In genomic region chr3:101690972-101691371, GRCh38 we compare ENCODE assay signal across 12 cellular contexts. TPM values are rescaled to one million over a fixed set of nuclear protein-coding genes. Genes with fewer than 3 reads are reported as not detected.
DNase-seq lines count a peak whose midpoint lies in the region; ATAC-seq and TF ChIP-seq lines count a peak whose summit lies in the region.
"Had no signal": no experiment of that assay in that cellular context is flagged by ENCODE, and none has a peak within 500 bp of the region (broad histone marks: within the 10 kb centered on the region; RNA-seq: fewer than 3 reads in every experiment).

No MANE protein-coding gene starts in this region.

- no peak for TF ChIP-seq POLR2A in right lobe of liver (IDR thresholded peaks at IDR 0.05)
- TF ChIP-seq POLR2A in testis (IDR thresholded peaks at IDR 0.05) = no peak

- no peak overlapping the region for H3K27ac Mint-ChIP-seq in activated CD4-positive, alpha-beta T cell treated with anti-CD3 and anti-CD28 coated beads, Interleukin-2, amount 10 ng/mL, durations not matched to agents 24 days and 14 days
- H3K27ac Mint-ChIP-seq in activated CD4-positive, alpha-beta T cell treated with anti-CD3 and anti-CD28 coated beads, Interleukin-2, amount 10 ng/mL, durations not matched to agents 7 days and 5 days = no peak overlapping the region
- H3K27ac Mint-ChIP-seq: activated CD8-positive, alpha-beta memory T cell treated with anti-CD3 and anti-CD28 coated beads, Interleukin-2, amount 10 ng/mL, durations not matched to agents 7 days and 5 days had no signal

- peaks cover 16% of the 10 kb centered on the region for H3K4me1 Mint-ChIP-seq in activated CD4-positive, alpha-beta T cell treated with anti-CD3 and anti-CD28 coated beads, Interleukin-2, amount 10 ng/mL, durations not matched to agents 24 days and 14 days
- peaks cover 23% of the 10 kb centered on the region for H3K4me1 Mint-ChIP-seq in activated CD4-positive, alpha-beta T cell treated with anti-CD3 and anti-CD28 coated beads, Interleukin-2, amount 10 ng/mL, durations not matched to agents 7 days and 5 days

- H2AFZ ChIP-seq in Loucy (ENCODE audit: low read length) = no peak overlapping the region
- H2AFZ ChIP-seq in osteoblast (ENCODE audit: low read length) = no peak overlapping the region

- CTCF ChIA-PET in activated CD4-positive, alpha-beta T cell treated with anti-CD3 and anti-CD28 coated beads, Interleukin-2, amount 10 ng/mL, durations not matched to agents 7 days and 5 days (lab: Charles Lee) = interaction anchor here (0.7 to 1.0 kb wide), 3 partner anchors 28 to 168 kb away, joined by 3 to 4 read pairs (median 3); partner anchors contain the start of gene CEP97

- peaks cover 6% of the 10 kb centered on the region for H3K27me3 ChIP-seq in Loucy (ENCODE audit: insufficient read depth, low read length, poor library complexity, severe bottlenecking)
- H3K27me3 ChIP-seq in osteoblast (ENCODE audit: insufficient read depth, low read length) = no peaks in the 10 kb centered on the region
- H3K27me3 ChIP-seq in right lobe of liver = no peaks in the 10 kb centered on the region
- H3K27me3 ChIP-seq in testis = no peaks in the 10 kb centered on the region
- H3K27me3 ChIP-seq: sigmoid colon had no signal

- no peaks in the 10 kb centered on the region for H3K4me1 ChIP-seq in Loucy (ENCODE audit: insufficient read depth, low read length, poor library complexity, severe bottlenecking)
- peaks cover 4% of the 10 kb centered on the region for H3K4me1 ChIP-seq in osteoblast (ENCODE audit: insufficient read depth, low read length)
- H3K4me1 ChIP-seq in right lobe of liver = peaks cover 0 to 6% (median 0%) of the 10 kb centered on the region in 4 donors
- H3K4me1 ChIP-seq in testis = peaks cover 5% of the 10 kb centered on the region

- H3K9me2 ChIP-seq in Loucy (replicated peaks; ENCODE audit: low read depth, low read length) = no peaks in the 10 kb centered on the region

- DNase-seq in activated CD4-positive, alpha-beta T cell treated with anti-CD3 and anti-CD28 coated beads, Interleukin-2, amount 10 ng/mL, durations not matched to agents 24 days and 14 days = peak; percentile 56
- no peak for DNase-seq in activated CD4-positive, alpha-beta T cell treated with anti-CD3 and anti-CD28 coated beads, Interleukin-2, amount 10 ng/mL, durations not matched to agents 7 days and 5 days
- peak; percentile 39 for DNase-seq in osteoblast (ENCODE audit: insufficient read length, low spot score, missing footprints)
- no peak for DNase-seq in right lobe of liver
- no peak for DNase-seq in testis
- DNase-seq in activated CD4-positive, alpha-beta T cell treated with anti-CD3 and anti-CD28 coated beads, Interleukin-2, amount 50 U/mL, for 4 hours = no peak
- DNase-seq: activated CD8-positive, alpha-beta memory T cell treated with anti-CD3 and anti-CD28 coated beads, Interleukin-2, amount 10 ng/mL, durations not matched to agents 7 days and 5 days; NCI-H2081; sigmoid colon had no signal

- H3K27ac ChIP-seq in osteoblast (ENCODE audit: low read depth, low read length) (no peak overlapping the region), right lobe of liver (no peak overlapping the region), testis (no peak overlapping the region)

- H3K9me3 Mint-ChIP-seq in activated CD4-positive, alpha-beta T cell treated with anti-CD3 and anti-CD28 coated beads, Interleukin-2, amount 10 ng/mL, durations not matched to agents 24 days and 14 days = no peaks in the 10 kb centered on the region
- H3K9me3 Mint-ChIP-seq in activated CD4-positive, alpha-beta T cell treated with anti-CD3 and anti-CD28 coated beads, Interleukin-2, amount 10 ng/mL, durations not matched to agents 7 days and 5 days = no peaks in the 10 kb centered on the region
- H3K9me3 Mint-ChIP-seq: central memory CD8-positive, alpha-beta T cell had no signal

- H3K36me3 Mint-ChIP-seq in activated CD4-positive, alpha-beta T cell treated with anti-CD3 and anti-CD28 coated beads, Interleukin-2, amount 10 ng/mL, durations not matched to agents 24 days and 14 days (ENCODE audit: low read depth) = peaks cover 7% of the 10 kb centered on the region
- H3K36me3 Mint-ChIP-seq in activated CD4-positive, alpha-beta T cell treated with anti-CD3 and anti-CD28 coated beads, Interleukin-2, amount 10 ng/mL, durations not matched to agents 7 days and 5 days (ENCODE audit: low read depth) = peaks cover 3% of the 10 kb centered on the region

- H3K9me3 ChIP-seq in Loucy (ENCODE audit: insufficient read depth, low read depth, low read length) (no peaks in the 10 kb centered on the region), osteoblast (ENCODE audit: low read depth, low read length) (no peaks in the 10 kb centered on the region), right lobe of liver (no peaks in the 10 kb centered on the region), testis (no peaks in the 10 kb centered on the region)
- H3K9me3 ChIP-seq: sigmoid colon had no signal

- peaks cover 6% of the 10 kb centered on the region for H3K79me2 ChIP-seq in Loucy (ENCODE audit: insufficient read depth, low read length)
- H3K79me2 ChIP-seq in osteoblast (ENCODE audit: insufficient read depth, low read length) = peaks cover 6% of the 10 kb centered on the region

- H3K4me2 ChIP-seq in Loucy (ENCODE audit: low read depth, low read length, poor library complexity, severe bottlenecking) = no peak overlapping the region
- H3K4me2 ChIP-seq in osteoblast (ENCODE audit: insufficient read depth, low read length) = no peak overlapping the region

- POLR2A ChIA-PET in activated CD4-positive, alpha-beta T cell treated with anti-CD3 and anti-CD28 coated beads, Interleukin-2, amount 10 ng/mL, durations not matched to agents 7 days and 5 days (lab: Charles Lee) = no interaction called here

- H3K9ac ChIP-seq in Loucy (ENCODE audit: low read depth, low read length, poor library complexity, severe bottlenecking) = no peak overlapping the region

- H3K36me3 ChIP-seq in Loucy (ENCODE audit: insufficient read depth, low read length) = no peaks in the 10 kb centered on the region
- H3K36me3 ChIP-seq in osteoblast (ENCODE audit: insufficient read depth, low read length) = no peaks in the 10 kb centered on the region
- no peaks in the 10 kb centered on the region for H3K36me3 ChIP-seq in right lobe of liver
- H3K36me3 ChIP-seq in testis (ENCODE audit: low read depth, missing control alignments) = no peaks in the 10 kb centered on the region
- H3K36me3 ChIP-seq: sigmoid colon had no signal

- TF ChIP-seq CTCF in Loucy (conservative IDR thresholded peaks at IDR 0.05; ENCODE audit: low read length) (peak; percentile 32; the same call in 1 of the 2 replicates), osteoblast (IDR thresholded peaks at IDR 0.05; ENCODE audit: extremely low read depth, low read depth, low read length) (no peak), right lobe of liver (IDR thresholded peaks at IDR 0.05) (no peak), testis (IDR thresholded peaks at IDR 0.05) (no peak)

- H3K27me3 Mint-ChIP-seq in activated CD4-positive, alpha-beta T cell treated with anti-CD3 and anti-CD28 coated beads, Interleukin-2, amount 10 ng/mL, durations not matched to agents 24 days and 14 days = no peaks in the 10 kb centered on the region
- no peaks in the 10 kb centered on the region for H3K27me3 Mint-ChIP-seq in activated CD4-positive, alpha-beta T cell treated with anti-CD3 and anti-CD28 coated beads, Interleukin-2, amount 10 ng/mL, durations not matched to agents 7 days and 5 days
- H3K27me3 Mint-ChIP-seq: activated CD8-positive, alpha-beta memory T cell treated with anti-CD3 and anti-CD28 coated beads, Interleukin-2, amount 10 ng/mL, durations not matched to agents 7 days and 5 days; central memory CD8-positive, alpha-beta T cell had no signal

- peak; percentile 55 for ATAC-seq in GM21786 (IDR thresholded peaks at IDR 0.05; ENCODE audit: unreplicated experiment)
- ATAC-seq in right lobe of liver = no peak
- ATAC-seq: activated CD8-positive, alpha-beta memory T cell treated with anti-CD3 and anti-CD28 coated beads, Interleukin-2, amount 10 ng/mL, durations not matched to agents 7 days and 5 days had no signal

- no peak overlapping the region for H3K4me3 Mint-ChIP-seq in activated CD4-positive, alpha-beta T cell treated with anti-CD3 and anti-CD28 coated beads, Interleukin-2, amount 10 ng/mL, durations not matched to agents 24 days and 14 days
- no peak overlapping the region for H3K4me3 Mint-ChIP-seq in activated CD4-positive, alpha-beta T cell treated with anti-CD3 and anti-CD28 coated beads, Interleukin-2, amount 10 ng/mL, durations not matched to agents 7 days and 5 days
- H3K4me3 Mint-ChIP-seq: activated CD8-positive, alpha-beta memory T cell treated with anti-CD3 and anti-CD28 coated beads, Interleukin-2, amount 10 ng/mL, durations not matched to agents 7 days and 5 days; central memory CD8-positive, alpha-beta T cell had no signal

- peaks cover 4% of the 10 kb centered on the region; the same call in 1 of the 2 replicates for H3F3A ChIP-seq in Loucy (ENCODE audit: low read depth)

- H3K4me3 ChIP-seq in Loucy (ENCODE audit: low read length, poor library complexity, severe bottlenecking) = no peak overlapping the region
- H3K4me3 ChIP-seq in osteoblast (ENCODE audit: insufficient read depth, low read length) = no peak overlapping the region
- no peak overlapping the region for H3K4me3 ChIP-seq in right lobe of liver
- H3K4me3 ChIP-seq in testis = no peak overlapping the region
- H3K4me3 ChIP-seq: sigmoid colon had no signal

- H4K20me1 ChIP-seq in Loucy (ENCODE audit: insufficient read depth, low read length, poor library complexity, severe bottlenecking) (peaks cover 2% of the 10 kb centered on the region), osteoblast (ENCODE audit: insufficient read depth, low read length) (peaks cover 2% of the 10 kb centered on the region)

- intact Hi-C loops in activated CD4-positive, alpha-beta T cell treated with anti-CD3 and anti-CD28 coated beads, Interleukin-2, amount 10 ng/mL, durations not matched to agents 24 days and 14 days (cut with micrococcal nuclease) = loop anchor here (1.0 kb wide), 1 partner anchor 10 kb away; no protein-coding TSS in a partner anchor
- intact Hi-C loops in right lobe of liver (cut with DNase I) = no loop called here
- intact Hi-C loops in testis (cut with DNase I; ENCODE audit: low total_unique reads) = no loop called here

RNA-seq across cellular contexts. Expression of gene RPL24, which starts 4.5 kb away (rescaled TPM):
- total RNA-seq in activated CD4-positive, alpha-beta T cell treated with anti-CD3 and anti-CD28 coated beads, Interleukin-2, amount 10 ng/mL, durations not matched to agents 24 days and 14 days = 1,569 and 1,570 TPM in 2 replicates
- 1,000 to 10,000 TPM; 1,026 to 1,105 TPM for total RNA-seq in activated CD4-positive, alpha-beta T cell treated with anti-CD3 and anti-CD28 coated beads, Interleukin-2, amount 10 ng/mL, durations not matched to agents 7 days and 5 days
- 1,105 and 1,475 TPM in 2 replicates for total RNA-seq in osteoblast
- 100 to 1,000 TPM; 336 to 620 (median 364) TPM for total RNA-seq in right lobe of liver
- 100 to 1,000 TPM; 443 to 569 TPM for total RNA-seq in testis
- polyA plus RNA-seq in testis (ENCODE audit: insufficient read depth, low read depth, low replicate concordance) = 682 TPM

RNA-seq across cellular contexts. Expression of gene ZBTB11, which starts 14.0 kb away (rescaled TPM):
- 29.0 and 30.2 TPM in 2 replicates for total RNA-seq in activated CD4-positive, alpha-beta T cell treated with anti-CD3 and anti-CD28 coated beads, Interleukin-2, amount 10 ng/mL, durations not matched to agents 24 days and 14 days
- total RNA-seq in activated CD4-positive, alpha-beta T cell treated with anti-CD3 and anti-CD28 coated beads, Interleukin-2, amount 10 ng/mL, durations not matched to agents 7 days and 5 days = 10 to 100 TPM; 30.5 to 34.0 TPM
- total RNA-seq in osteoblast (22.8 and 23.3 TPM in 2 replicates), right lobe of liver (1 to 10 TPM; 5.4 to 8.5 (median 7.9) TPM), testis (10 to 100 TPM; 32.8 to 37.4 TPM)
- polyA plus RNA-seq in testis (ENCODE audit: insufficient read depth, low read depth, low replicate concordance) = 14.8 TPM

RNA-seq across cellular contexts. Expression of gene CEP97, which starts 33.4 kb away (rescaled TPM):
- 20.3 and 22.8 TPM in 2 replicates for total RNA-seq in activated CD4-positive, alpha-beta T cell treated with anti-CD3 and anti-CD28 coated beads, Interleukin-2, amount 10 ng/mL, durations not matched to agents 24 days and 14 days
- 10 to 100 TPM; 23.7 to 24.5 TPM for total RNA-seq in activated CD4-positive, alpha-beta T cell treated with anti-CD3 and anti-CD28 coated beads, Interleukin-2, amount 10 ng/mL, durations not matched to agents 7 days and 5 days
- total RNA-seq in osteoblast (10.6 and 10.9 TPM in 2 replicates), right lobe of liver (1 to 10 TPM; 2.2 to 3.8 (median 2.7) TPM), testis (10 to 100 TPM; 22.1 to 26.5 TPM)
- polyA plus RNA-seq in testis (ENCODE audit: insufficient read depth, low read depth, low replicate concordance) = 19.3 TPM

Comparison
In these comparisons a context has a peak if more than half of its experiments do, and no peak if none do; other contexts are left out.
1. DNase-seq: peak in activated CD4-positive, alpha-beta T cell treated with anti-CD3 and anti-CD28 coated beads, Interleukin-2, amount 10 ng/mL, durations not matched to agents 24 days and 14 days (single experiment) and osteoblast (single experiment); none in activated CD4-positive, alpha-beta T cell treated with anti-CD3 and anti-CD28 coated beads, Interleukin-2, amount 10 ng/mL, durations not matched to agents 7 days and 5 days (single experiment), right lobe of liver (0 of 3), testis (single experiment) and activated CD4-positive, alpha-beta T cell treated with anti-CD3 and anti-CD28 coated beads, Interleukin-2, amount 50 U/mL, for 4 hours (0 of 2).